8 cellular contexts compared by ENCODE assay signal in the genomic region with DNA sequence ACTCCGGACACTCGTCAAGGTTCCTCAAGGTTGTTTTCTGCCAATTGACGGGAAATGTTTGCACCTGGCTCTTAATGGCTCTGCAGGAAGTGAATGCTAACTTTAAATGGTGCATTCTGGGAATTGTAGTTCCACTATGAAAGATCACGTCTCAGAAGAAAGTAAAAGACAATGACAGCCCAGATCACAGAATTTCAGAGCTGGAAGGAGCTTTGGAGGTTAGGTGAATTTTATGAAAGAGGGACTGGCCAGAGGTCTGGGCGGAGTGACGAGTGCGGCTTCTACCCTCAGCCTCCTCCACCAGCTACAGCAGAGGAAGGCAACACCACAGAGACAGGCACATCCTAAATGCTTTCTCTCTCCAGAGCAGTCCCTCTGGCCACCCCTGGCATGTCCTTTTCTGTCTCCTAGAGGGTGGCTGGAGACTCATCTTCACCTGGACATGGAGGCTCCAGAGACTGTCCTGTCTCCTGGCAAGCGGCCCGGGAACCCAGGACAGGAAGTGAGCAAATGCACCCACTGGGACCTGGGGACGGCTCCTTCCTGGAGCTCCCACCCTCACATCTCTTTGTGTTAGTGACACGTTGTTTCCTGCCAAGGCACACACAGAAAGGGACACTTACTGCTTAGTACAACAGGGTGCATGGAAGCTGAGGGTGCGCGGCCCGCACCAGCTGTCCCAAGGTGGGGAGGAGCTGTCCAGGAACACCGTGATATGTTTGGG. TPM values are rescaled to one million over a fixed set of nuclear protein-coding genes. Genes with fewer than 3 reads are reported as not detected.
DNase-seq lines count a peak whose midpoint lies in the region; ATAC-seq and TF ChIP-seq lines count a peak whose summit lies in the region.

No MANE protein-coding gene starts in this region.

- peak overlapping the region; percentile 38 for H3K4me3 ChIP-seq in smooth muscle cell

- POLR2A ChIA-PET in GM10248 (lab: Yijun Ruan, JAX), result no interaction called here

- peaks cover 32% of the 10 kb centered on the region for H4K20me1 ChIP-seq in smooth muscle cell (ENCODE audit: low read depth)

- no peaks in the 10 kb centered on the region for H3K4me1 ChIP-seq in smooth muscle cell (ENCODE audit: low read depth)

- H2AFZ ChIP-seq in smooth muscle cell (ENCODE audit: low read depth), result no peak overlapping the region

- peaks cover 64% of the 10 kb centered on the region for H3K79me2 ChIP-seq in smooth muscle cell (ENCODE audit: low read depth)

- CTCF ChIA-PET in GM10248 (lab: Yijun Ruan, JAX), result interaction anchor here (1.8 kb wide), 1 partner anchor 12 kb away, joined by 8 read pairs; no protein-coding TSS in a partner anchor

- ATAC-seq in HG03103 (IDR thresholded peaks at IDR 0.05; ENCODE audit: low read depth, unreplicated experiment) (peak; percentile 51), HG02623 (IDR thresholded peaks at IDR 0.05; ENCODE audit: unreplicated experiment) (no peak)

- no peak overlapping the region for H3K9ac ChIP-seq in smooth muscle cell (ENCODE audit: low read depth)

- no peaks in the 10 kb centered on the region for H3K27me3 ChIP-seq in smooth muscle cell (ENCODE audit: low read depth)

- 76% methylated on average over 15 of the region's 15 CpGs for WGBS in smooth muscle cell (ENCODE audit: low lambda C conversion rate)

- TF ChIP-seq CTCF in GM10248 (IDR thresholded peaks at IDR 0.05; ENCODE audit: control extremely low read depth, extremely low read depth, low read depth, missing control alignments) (no peak), VCaP (conservative IDR thresholded peaks at IDR 0.05) (no peak), smooth muscle cell (IDR thresholded peaks at IDR 0.05; ENCODE audit: borderline replicate concordance, insufficient read depth, poor library complexity, severe bottlenecking) (no peak)

- H3F3A ChIP-seq in smooth muscle cell (ENCODE audit: low read depth), result peaks cover 7% of the 10 kb centered on the region

- no peaks in the 10 kb centered on the region for H3K36me3 ChIP-seq in smooth muscle cell (ENCODE audit: low read depth)

- peak overlapping the region; percentile 61 for H3K4me2 ChIP-seq in smooth muscle cell

- H3K27ac ChIP-seq in VCaP (peak overlapping the region; percentile 87), smooth muscle cell (ENCODE audit: low read depth) (no peak overlapping the region)

- DNase-seq in GM10248 (ENCODE audit: extremely low spot score), result peak; percentile 74
- DNase-seq in germinal center (ENCODE audit: low spot score), result peak; percentile 49
- no peak for DNase-seq in smooth muscle cell (lab: John Stamatoyannopoulos, UW; ENCODE audit: unreplicated experiment)
- no peak for DNase-seq in HuH-7 (ENCODE audit: low spot score)
- no peak for DNase-seq in NK-92 (lab: John Stamatoyannopoulos, UW; ENCODE audit: unreplicated experiment)

- H3K9me3 ChIP-seq in smooth muscle cell (replicated peaks; ENCODE audit: low read depth), result no peaks in the 10 kb centered on the region

RNA-seq across cellular contexts. Expression of a gene that starts 19.4 kb away (rescaled TPM):
- total RNA-seq in smooth muscle cell, result 20.8 and 23.1 TPM in 2 replicates
- polyA plus RNA-seq in smooth muscle cell, result 38.8 and 47.2 TPM in 2 replicates

RNA-seq across cellular contexts. Expression of a gene that starts 19.9 kb away (rescaled TPM):
- total RNA-seq in smooth muscle cell, result 60.4 and 70.3 TPM in 2 replicates
- polyA plus RNA-seq in smooth muscle cell, result 91.3 and 96.4 TPM in 2 replicates

RNA-seq across cellular contexts. Expression of a gene that starts 59.0 kb away (rescaled TPM):
- 33.5 and 34.9 TPM in 2 replicates for total RNA-seq in smooth muscle cell
- polyA plus RNA-seq in smooth muscle cell, result 40.8 and 50.7 TPM in 2 replicates

Comparison
In these comparisons a context has a peak if more than half of its experiments do, and no peak if none do; other contexts are left out.
1. DNase-seq: peak in GM10248 (single experiment) and germinal center (single experiment); none in smooth muscle cell (single experiment), HuH-7 (single experiment) and NK-92 (single experiment).